ENCODE assay signal across 21 cellular contexts in the genomic region with DNA sequence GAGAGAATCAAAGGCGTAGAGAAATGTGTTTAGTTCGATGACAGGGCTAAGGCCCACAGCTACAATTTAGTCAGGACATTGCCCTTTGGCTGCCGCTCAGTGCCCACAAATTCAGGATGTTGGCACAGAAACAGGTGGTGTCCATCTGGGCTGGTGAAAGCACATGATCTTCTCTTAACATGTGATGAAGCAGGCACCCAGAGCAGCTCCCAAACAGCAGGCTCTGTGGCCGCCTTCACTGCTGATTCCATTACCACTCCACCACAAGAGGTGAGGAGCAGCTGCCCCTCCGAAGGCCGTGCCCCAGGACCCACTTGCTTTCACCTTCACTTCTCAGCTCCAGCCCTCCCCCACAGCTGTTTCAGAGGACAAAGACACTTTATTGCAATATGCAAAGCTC. TPM values are rescaled to one million over a fixed set of nuclear protein-coding genes. Genes with fewer than 3 reads are reported as not detected.
A peak's percentile ranks its signal among the peaks of the same experiment; 100 is the strongest.
DNase-seq lines count a peak whose midpoint lies in the region; ATAC-seq, FAIRE-seq and TF ChIP-seq lines count a peak whose summit lies in the region.
"Had no signal": no experiment of that assay in that cellular context is flagged by ENCODE, and none has a peak within 500 bp of the region (broad histone marks: within the 10 kb centered on the region; RNA-seq: fewer than 3 reads in every experiment).

No MANE protein-coding gene starts in this region.

- no peak overlapping the region for H3K4me3 Mint-ChIP-seq in activated T-cell treated with anti-CD3 and anti-CD28 coated beads, Interleukin-2, amount 50 U/mL, for 72 hours
- H3K4me3 Mint-ChIP-seq: activated naive CD8-positive, alpha-beta T cell treated with anti-CD3 and anti-CD28 coated beads, Interleukin-2, amount 10 ng/mL, durations not matched to agents 7 days and 5 days; activated T-helper 17 cell treated with anti-CD3 and anti-CD28 coated beads, Interleukin-2, amount 50 U/mL, for 72 hours; CD8-positive, alpha-beta T cell; naive B cell had no signal

- H3K27me3 Mint-ChIP-seq in activated T-cell treated with anti-CD3 and anti-CD28 coated beads, Interleukin-2, amount 50 U/mL, for 72 hours (ENCODE audit: low read depth) = peaks cover 12% of the 10 kb centered on the region

- H3K9me3 Mint-ChIP-seq in activated T-cell treated with anti-CD3 and anti-CD28 coated beads, Interleukin-2, amount 50 U/mL, for 72 hours = no peaks in the 10 kb centered on the region
- H3K9me3 Mint-ChIP-seq: activated naive CD8-positive, alpha-beta T cell treated with anti-CD3 and anti-CD28 coated beads, Interleukin-2, amount 10 ng/mL, durations not matched to agents 7 days and 5 days; activated T-helper 17 cell treated with anti-CD3 and anti-CD28 coated beads, Interleukin-2, amount 50 U/mL, for 72 hours; CD8-positive, alpha-beta T cell; naive B cell had no signal

- DNase-seq in COLO829 (ENCODE audit: low spot score) (peak; percentile 36), HTR-8/SVneo (ENCODE audit: insufficient read length, low spot score) (peak; percentile 30), left lobe of liver (ENCODE audit: low spot score) (peak; percentile 63), NCI-H1436 treated with DMSO at 0.1 percent for 48 hours (lab: John Stamatoyannopoulos, UW) (no peak), AG08395 (ENCODE audit: low spot score) (no peak)
- no peak for DNase-seq in activated T-cell treated with anti-CD3 and anti-CD28 coated beads, Interleukin-2, amount 50 U/mL, for 72 hours
- DNase-seq: activated CD4-positive, CD25-positive, alpha-beta regulatory T cell treated with anti-CD3 and anti-CD28 coated beads, Interleukin-2, amount 50 U/mL, for 72 hours; activated naive CD8-positive, alpha-beta T cell treated with anti-CD3 and anti-CD28 coated beads, Interleukin-2, amount 10 ng/mL, durations not matched to agents 7 days and 5 days; CD8-positive, alpha-beta T cell; DND-41; erythroblast; glutamatergic neuron; left ventricle myocardium superior; MG63; naive B cell; NCI-H1694; pancreas had no signal

- FAIRE-seq in HTR-8/SVneo (lab: Jason Lieb, UNC) = no peak
- FAIRE-seq: pancreas had no signal

- H3K36me3 Mint-ChIP-seq in activated T-cell treated with anti-CD3 and anti-CD28 coated beads, Interleukin-2, amount 50 U/mL, for 72 hours (ENCODE audit: insufficient read depth in 2 of 2) = no peaks in the 10 kb centered on the region
- H3K36me3 Mint-ChIP-seq: activated naive CD8-positive, alpha-beta T cell treated with anti-CD3 and anti-CD28 coated beads, Interleukin-2, amount 10 ng/mL, durations not matched to agents 7 days and 5 days; CD8-positive, alpha-beta T cell; naive B cell had no signal

- ATAC-seq in SK-N-SH treated with all-trans-retinoic acid at 6 μM for 48 hours (peak; percentile 44), left lobe of liver (peak; percentile 97), HG03039 (IDR thresholded peaks at IDR 0.05; ENCODE audit: unreplicated experiment) (no peak)
- ATAC-seq in activated T-cell treated with anti-CD3 and anti-CD28 coated beads, Interleukin-2, amount 50 U/mL, for 72 hours (replicated peaks in 1 of 2) = no peak
- ATAC-seq: activated T-helper 17 cell treated with anti-CD3 and anti-CD28 coated beads, Interleukin-2, amount 50 U/mL, for 72 hours; CD8-positive, alpha-beta T cell; left ventricle myocardium superior; pancreas had no signal

- H3K27ac Mint-ChIP-seq in activated T-cell treated with anti-CD3 and anti-CD28 coated beads, Interleukin-2, amount 50 U/mL, for 72 hours = no peak overlapping the region
- H3K27ac Mint-ChIP-seq: activated naive CD8-positive, alpha-beta T cell treated with anti-CD3 and anti-CD28 coated beads, Interleukin-2, amount 10 ng/mL, durations not matched to agents 7 days and 5 days; activated T-helper 17 cell treated with anti-CD3 and anti-CD28 coated beads, Interleukin-2, amount 50 U/mL, for 72 hours; CD8-positive, alpha-beta T cell; naive B cell had no signal

- no peaks in the 10 kb centered on the region for H3K4me1 Mint-ChIP-seq in activated T-cell treated with anti-CD3 and anti-CD28 coated beads, Interleukin-2, amount 50 U/mL, for 72 hours (ENCODE audit: low read depth)
- H3K4me1 Mint-ChIP-seq: activated naive CD8-positive, alpha-beta T cell treated with anti-CD3 and anti-CD28 coated beads, Interleukin-2, amount 10 ng/mL, durations not matched to agents 7 days and 5 days; activated T-helper 17 cell treated with anti-CD3 and anti-CD28 coated beads, Interleukin-2, amount 50 U/mL, for 72 hours; naive B cell had no signal

TF ChIP-seq in SK-N-SH treated with all-trans-retinoic acid at 6 μM for 48 hours, 23 proteins besides CTCF, POLR2A, EP300 and RAD21:
- TF ChIP-seq PATZ1 (CRISPR knock-in tag; IDR thresholded peaks at IDR 0.05; ENCODE audit: borderline replicate concordance) (no peak), ESRRG (CRISPR knock-in tag; IDR thresholded peaks at IDR 0.05) (no peak), ZNF565 (CRISPR knock-in tag; conservative IDR thresholded peaks at IDR 0.05; ENCODE audit: low read depth) (no peak), ARNTL (CRISPR knock-in tag; IDR thresholded peaks at IDR 0.05; ENCODE audit: borderline replicate concordance, low read depth) (no peak), TOX (CRISPR knock-in tag; IDR thresholded peaks at IDR 0.05; ENCODE audit: borderline replicate concordance) (no peak), GLIS3 (CRISPR knock-in tag; IDR thresholded peaks at IDR 0.05) (no peak), TCF4 (CRISPR knock-in tag; IDR thresholded peaks at IDR 0.05; ENCODE audit: borderline replicate concordance) (no peak), ISL1 (CRISPR knock-in tag; IDR thresholded peaks at IDR 0.05) (no peak), PPARA (CRISPR knock-in tag; IDR thresholded peaks at IDR 0.05; ENCODE audit: borderline replicate concordance) (no peak), BACH2 (CRISPR knock-in tag; IDR thresholded peaks at IDR 0.05; ENCODE audit: borderline replicate concordance) (no peak), ZFP3 (CRISPR knock-in tag; IDR thresholded peaks at IDR 0.05) (no peak)

RNA-seq across cellular contexts. Expression of gene ACKR1, which starts 24.8 kb away (rescaled TPM):
- 0.43 TPM for total RNA-seq in left lobe of liver
- not detected for total RNA-seq in activated T-cell treated with anti-CD3 and anti-CD28 coated beads, Interleukin-2, amount 50 U/mL, for 72 hours
- total RNA-seq: activated naive CD8-positive, alpha-beta T cell treated with anti-CD3 and anti-CD28 coated beads, Interleukin-2, amount 10 ng/mL, durations not matched to agents 7 days and 5 days; activated T-helper 17 cell treated with anti-CD3 and anti-CD28 coated beads, Interleukin-2, amount 50 U/mL, for 72 hours; CD8-positive, alpha-beta T cell; HT-29 had no signal

RNA-seq across cellular contexts. Expression of gene CADM3, which starts 58.1 kb away (rescaled TPM):
- total RNA-seq in left lobe of liver = 0.20 TPM
- not detected for total RNA-seq in activated T-cell treated with anti-CD3 and anti-CD28 coated beads, Interleukin-2, amount 50 U/mL, for 72 hours
- total RNA-seq: activated naive CD8-positive, alpha-beta T cell treated with anti-CD3 and anti-CD28 coated beads, Interleukin-2, amount 10 ng/mL, durations not matched to agents 7 days and 5 days; activated T-helper 17 cell treated with anti-CD3 and anti-CD28 coated beads, Interleukin-2, amount 50 U/mL, for 72 hours; CD8-positive, alpha-beta T cell; HT-29 had no signal

Comparison
In these comparisons a context has a peak if more than half of its experiments do, and no peak if none do; other contexts are left out.
1. DNase-seq: peak in COLO829 (single experiment), HTR-8/SVneo (single experiment) and left lobe of liver (single experiment); none in NCI-H1436 treated with DMSO at 0.1 percent for 48 hours (single experiment), AG08395 (single experiment) and activated T-cell treated with anti-CD3 and anti-CD28 coated beads, Interleukin-2, amount 50 U/mL, for 72 hours (0 of 2).
2. ATAC-seq: peak in SK-N-SH treated with all-trans-retinoic acid at 6 μM for 48 hours (single experiment) and left lobe of liver (single experiment); none in HG03039 (single experiment) and activated T-cell treated with anti-CD3 and anti-CD28 coated beads, Interleukin-2, amount 50 U/mL, for 72 hours (0 of 2).